1 cellular context compared by ENCODE assay signal in the genomic region with DNA sequence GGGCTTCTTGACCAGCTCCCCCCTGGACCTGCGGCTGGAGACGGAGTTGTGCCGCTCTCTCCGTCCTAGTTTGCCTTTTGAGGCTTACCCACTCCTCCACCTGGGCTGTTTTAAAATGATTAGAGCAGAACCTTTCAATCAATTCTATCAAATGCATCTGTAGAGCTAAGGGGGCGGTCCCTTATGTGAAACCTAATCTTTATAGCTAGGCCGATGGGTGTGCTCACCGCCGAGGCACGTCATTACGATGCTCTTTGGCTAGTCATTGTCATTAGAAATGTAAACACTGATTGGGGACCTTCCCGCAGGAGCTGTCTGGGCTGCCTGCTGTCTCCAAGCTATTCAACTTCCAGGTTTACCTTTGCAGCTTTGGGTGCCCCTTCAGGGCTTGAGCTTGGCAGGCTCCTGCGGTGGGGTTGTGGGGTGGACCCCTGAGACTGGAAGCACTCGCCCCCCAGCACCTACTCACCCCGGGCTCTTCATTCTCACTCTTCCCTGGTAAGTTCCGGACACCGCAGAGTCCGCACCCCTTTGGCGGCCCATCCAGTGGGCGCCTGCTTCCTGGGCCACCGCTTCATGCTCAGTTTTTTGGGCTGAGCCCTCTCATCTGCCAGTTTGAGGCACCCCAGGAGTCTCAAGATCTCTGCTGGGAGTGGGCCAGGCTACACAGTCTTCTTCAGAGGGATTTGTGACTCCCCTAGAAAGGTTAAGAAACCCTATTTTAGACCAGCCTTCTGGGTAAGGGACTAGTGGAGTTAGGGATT.
TF ChIP-seq lines count a peak whose summit lies in the region.

No MANE protein-coding gene starts in this region.

TF ChIP-seq in K562, 482 proteins besides CTCF, POLR2A, EP300 and RAD21 (continued from another document):
- TF ChIP-seq NFIX (CRISPR knock-in tag; IDR thresholded peaks at IDR 0.05; ENCODE audit: low read depth) (no peak), CREB1 (IDR thresholded peaks at IDR 0.05) (peak; percentile 59), CREB1 (CRISPR knock-in tag; IDR thresholded peaks at IDR 0.05) (no peak; the same call in 1 of the 2 replicates), ZNF655 (CRISPR knock-in tag; IDR thresholded peaks at IDR 0.05) (no peak), ATF7 (IDR thresholded peaks at IDR 0.05) (peak; percentile 57; the same call in 1 of the 2 replicates), FIP1L1 (IDR thresholded peaks at IDR 0.05; ENCODE audit: low read depth, low read length, poor library complexity, severe bottlenecking) (no peak), E4F1 (CRISPR knock-in tag; IDR thresholded peaks at IDR 0.05; ENCODE audit: borderline replicate concordance) (no peak), BRCA1 (IDR thresholded peaks at IDR 0.05) (no peak), BRCA1 (CRISPR knock-in tag; IDR thresholded peaks at IDR 0.05) (no peak), HSF4 (CRISPR knock-in tag; IDR thresholded peaks at IDR 0.05; ENCODE audit: borderline replicate concordance) (no peak), FOXP1 (CRISPR knock-in tag; IDR thresholded peaks at IDR 0.05) (0 out of 2 replicates have a peak, but pooled peaks have one; percentile 66), DPF2 (IDR thresholded peaks at IDR 0.05) (0 out of 2 replicates have a peak, but pooled peaks have one; percentile 30), ZNF197 (CRISPR knock-in tag; IDR thresholded peaks at IDR 0.05; ENCODE audit: low read depth) (no peak), TRIM28 (IDR thresholded peaks at IDR 0.05) (no peak), RFX7 (CRISPR knock-in tag; IDR thresholded peaks at IDR 0.05) (no peak), DLX4 (CRISPR knock-in tag; IDR thresholded peaks at IDR 0.05) (no peak), NRF1 (conservative IDR thresholded peaks at IDR 0.05 in 1 of 2, IDR thresholded peaks at IDR 0.05 in 1 of 2) (no peak), NONO (IDR thresholded peaks at IDR 0.05; ENCODE audit: low read depth in 2 of 2, low read length in 1 of 2) (no peak), JUND (IDR thresholded peaks at IDR 0.05; ENCODE audit: borderline replicate concordance, low read depth, low read length) (peak; percentile 65; the same call in 1 of the 2 replicates), JUND (tag; IDR thresholded peaks at IDR 0.05; ENCODE audit: borderline replicate concordance, low read depth, low read length) (peak; percentile 71; the same call in 1 of the 3 replicates), CREBBP (IDR thresholded peaks at IDR 0.05; ENCODE audit: low read depth, low read length) (no peak), NFE2L1 (tag; IDR thresholded peaks at IDR 0.05; ENCODE audit: borderline replicate concordance, low read depth) (no peak), PHB2 (IDR thresholded peaks at IDR 0.05; ENCODE audit: low read depth) (no peak), NFE2 (IDR thresholded peaks at IDR 0.05; ENCODE audit: low read depth) (peak; percentile 84), ZKSCAN1 (IDR thresholded peaks at IDR 0.05; ENCODE audit: low read depth, low read length) (no peak), ZNF830 (CRISPR knock-in tag; IDR thresholded peaks at IDR 0.05) (no peak), U2AF2 (optimal IDR thresholded peaks at IDR 0.05; ENCODE audit: low read depth, low read length) (no peak), ETS2 (tag; IDR thresholded peaks at IDR 0.05; ENCODE audit: borderline replicate concordance, poor library complexity, severe bottlenecking) (no peak), KAT8 (IDR thresholded peaks at IDR 0.05; ENCODE audit: low read depth) (no peak), RCOR1 (IDR thresholded peaks at IDR 0.05; ENCODE audit: borderline replicate concordance in 1 of 2, low read depth in 2 of 2, low read length in 2 of 2) (peak in 1 of 2 experiments; percentile 69; a peak in 2 of 4 replicates)
- TF ChIP-seq, protein P1, sequence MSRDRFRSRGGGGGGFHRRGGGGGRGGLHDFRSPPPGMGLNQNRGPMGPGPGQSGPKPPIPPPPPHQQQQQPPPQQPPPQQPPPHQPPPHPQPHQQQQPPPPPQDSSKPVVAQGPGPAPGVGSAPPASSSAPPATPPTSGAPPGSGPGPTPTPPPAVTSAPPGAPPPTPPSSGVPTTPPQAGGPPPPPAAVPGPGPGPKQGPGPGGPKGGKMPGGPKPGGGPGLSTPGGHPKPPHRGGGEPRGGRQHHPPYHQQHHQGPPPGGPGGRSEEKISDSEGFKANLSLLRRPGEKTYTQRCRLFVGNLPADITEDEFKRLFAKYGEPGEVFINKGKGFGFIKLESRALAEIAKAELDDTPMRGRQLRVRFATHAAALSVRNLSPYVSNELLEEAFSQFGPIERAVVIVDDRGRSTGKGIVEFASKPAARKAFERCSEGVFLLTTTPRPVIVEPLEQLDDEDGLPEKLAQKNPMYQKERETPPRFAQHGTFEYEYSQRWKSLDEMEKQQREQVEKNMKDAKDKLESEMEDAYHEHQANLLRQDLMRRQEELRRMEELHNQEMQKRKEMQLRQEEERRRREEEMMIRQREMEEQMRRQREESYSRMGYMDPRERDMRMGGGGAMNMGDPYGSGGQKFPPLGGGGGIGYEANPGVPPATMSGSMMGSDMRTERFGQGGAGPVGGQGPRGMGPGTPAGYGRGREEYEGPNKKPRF (IDR thresholded peaks at IDR 0.05; ENCODE audit: low read depth, low read length): no peak
- TF ChIP-seq, protein P2, sequence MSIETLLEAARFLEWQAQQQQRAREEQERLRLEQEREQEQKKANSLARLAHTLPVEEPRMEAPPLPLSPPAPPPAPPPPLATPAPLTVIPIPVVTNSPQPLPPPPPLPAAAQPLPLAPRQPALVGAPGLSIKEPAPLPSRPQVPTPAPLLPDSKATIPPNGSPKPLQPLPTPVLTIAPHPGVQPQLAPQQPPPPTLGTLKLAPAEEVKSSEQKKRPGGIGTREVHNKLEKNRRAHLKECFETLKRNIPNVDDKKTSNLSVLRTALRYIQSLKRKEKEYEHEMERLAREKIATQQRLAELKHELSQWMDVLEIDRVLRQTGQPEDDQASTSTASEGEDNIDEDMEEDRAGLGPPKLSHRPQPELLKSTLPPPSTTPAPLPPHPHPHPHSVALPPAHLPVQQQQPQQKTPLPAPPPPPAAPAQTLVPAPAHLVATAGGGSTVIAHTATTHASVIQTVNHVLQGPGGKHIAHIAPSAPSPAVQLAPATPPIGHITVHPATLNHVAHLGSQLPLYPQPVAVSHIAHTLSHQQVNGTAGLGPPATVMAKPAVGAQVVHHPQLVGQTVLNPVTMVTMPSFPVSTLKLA (conservative IDR thresholded peaks at IDR 0.05): 0 out of 4 replicates have a peak, but pooled peaks of 1 of the 2 experiments have one; percentile 40
- TF ChIP-seq, protein P3, sequence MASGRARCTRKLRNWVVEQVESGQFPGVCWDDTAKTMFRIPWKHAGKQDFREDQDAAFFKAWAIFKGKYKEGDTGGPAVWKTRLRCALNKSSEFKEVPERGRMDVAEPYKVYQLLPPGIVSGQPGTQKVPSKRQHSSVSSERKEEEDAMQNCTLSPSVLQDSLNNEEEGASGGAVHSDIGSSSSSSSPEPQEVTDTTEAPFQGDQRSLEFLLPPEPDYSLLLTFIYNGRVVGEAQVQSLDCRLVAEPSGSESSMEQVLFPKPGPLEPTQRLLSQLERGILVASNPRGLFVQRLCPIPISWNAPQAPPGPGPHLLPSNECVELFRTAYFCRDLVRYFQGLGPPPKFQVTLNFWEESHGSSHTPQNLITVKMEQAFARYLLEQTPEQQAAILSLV (tag; IDR thresholded peaks at IDR 0.05): no peak
- TF ChIP-seq, protein P4, sequence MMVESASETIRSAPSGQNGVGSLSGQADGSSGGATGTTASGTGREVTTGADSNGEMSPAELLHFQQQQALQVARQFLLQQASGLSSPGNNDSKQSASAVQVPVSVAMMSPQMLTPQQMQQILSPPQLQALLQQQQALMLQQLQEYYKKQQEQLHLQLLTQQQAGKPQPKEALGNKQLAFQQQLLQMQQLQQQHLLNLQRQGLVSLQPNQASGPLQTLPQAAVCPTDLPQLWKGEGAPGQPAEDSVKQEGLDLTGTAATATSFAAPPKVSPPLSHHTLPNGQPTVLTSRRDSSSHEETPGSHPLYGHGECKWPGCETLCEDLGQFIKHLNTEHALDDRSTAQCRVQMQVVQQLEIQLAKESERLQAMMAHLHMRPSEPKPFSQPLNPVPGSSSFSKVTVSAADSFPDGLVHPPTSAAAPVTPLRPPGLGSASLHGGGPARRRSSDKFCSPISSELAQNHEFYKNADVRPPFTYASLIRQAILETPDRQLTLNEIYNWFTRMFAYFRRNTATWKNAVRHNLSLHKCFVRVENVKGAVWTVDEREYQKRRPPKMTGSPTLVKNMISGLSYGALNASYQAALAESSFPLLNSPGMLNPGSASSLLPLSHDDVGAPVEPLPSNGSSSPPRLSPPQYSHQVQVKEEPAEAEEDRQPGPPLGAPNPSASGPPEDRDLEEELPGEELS (CRISPR knock-in tag; IDR thresholded peaks at IDR 0.05; ENCODE audit: borderline replicate concordance): no peak
- TF ChIP-seq, protein P5, sequence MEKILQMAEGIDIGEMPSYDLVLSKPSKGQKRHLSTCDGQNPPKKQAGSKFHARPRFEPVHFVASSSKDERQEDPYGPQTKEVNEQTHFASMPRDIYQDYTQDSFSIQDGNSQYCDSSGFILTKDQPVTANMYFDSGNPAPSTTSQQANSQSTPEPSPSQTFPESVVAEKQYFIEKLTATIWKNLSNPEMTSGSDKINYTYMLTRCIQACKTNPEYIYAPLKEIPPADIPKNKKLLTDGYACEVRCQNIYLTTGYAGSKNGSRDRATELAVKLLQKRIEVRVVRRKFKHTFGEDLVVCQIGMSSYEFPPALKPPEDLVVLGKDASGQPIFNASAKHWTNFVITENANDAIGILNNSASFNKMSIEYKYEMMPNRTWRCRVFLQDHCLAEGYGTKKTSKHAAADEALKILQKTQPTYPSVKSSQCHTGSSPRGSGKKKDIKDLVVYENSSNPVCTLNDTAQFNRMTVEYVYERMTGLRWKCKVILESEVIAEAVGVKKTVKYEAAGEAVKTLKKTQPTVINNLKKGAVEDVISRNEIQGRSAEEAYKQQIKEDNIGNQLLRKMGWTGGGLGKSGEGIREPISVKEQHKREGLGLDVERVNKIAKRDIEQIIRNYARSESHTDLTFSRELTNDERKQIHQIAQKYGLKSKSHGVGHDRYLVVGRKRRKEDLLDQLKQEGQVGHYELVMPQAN (IDR thresholded peaks at IDR 0.05; ENCODE audit: borderline replicate concordance): no peak
- TF ChIP-seq, protein P6, sequence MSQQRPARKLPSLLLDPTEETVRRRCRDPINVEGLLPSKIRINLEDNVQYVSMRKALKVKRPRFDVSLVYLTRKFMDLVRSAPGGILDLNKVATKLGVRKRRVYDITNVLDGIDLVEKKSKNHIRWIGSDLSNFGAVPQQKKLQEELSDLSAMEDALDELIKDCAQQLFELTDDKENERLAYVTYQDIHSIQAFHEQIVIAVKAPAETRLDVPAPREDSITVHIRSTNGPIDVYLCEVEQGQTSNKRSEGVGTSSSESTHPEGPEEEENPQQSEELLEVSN (IDR thresholded peaks at IDR 0.05; ENCODE audit: borderline replicate concordance in 1 of 2, extremely low read depth in 1 of 2, insufficient read depth in 1 of 2, insufficient read length in 1 of 2, low read depth in 1 of 2, low read length in 1 of 2, poor library complexity in 1 of 2, severe bottlenecking in 1 of 2): no peak
- TF ChIP-seq, protein P7, sequence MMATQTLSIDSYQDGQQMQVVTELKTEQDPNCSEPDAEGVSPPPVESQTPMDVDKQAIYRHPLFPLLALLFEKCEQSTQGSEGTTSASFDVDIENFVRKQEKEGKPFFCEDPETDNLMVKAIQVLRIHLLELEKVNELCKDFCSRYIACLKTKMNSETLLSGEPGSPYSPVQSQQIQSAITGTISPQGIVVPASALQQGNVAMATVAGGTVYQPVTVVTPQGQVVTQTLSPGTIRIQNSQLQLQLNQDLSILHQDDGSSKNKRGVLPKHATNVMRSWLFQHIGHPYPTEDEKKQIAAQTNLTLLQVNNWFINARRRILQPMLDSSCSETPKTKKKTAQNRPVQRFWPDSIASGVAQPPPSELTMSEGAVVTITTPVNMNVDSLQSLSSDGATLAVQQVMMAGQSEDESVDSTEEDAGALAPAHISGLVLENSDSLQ (IDR thresholded peaks at IDR 0.05): peak; percentile 47; the same call in 1 of the 2 replicates
